Comparison of ENCODE assay signal across 8 cellular contexts in genomic region chr2:151051584-151052220, GRCh38.
DNase-seq lines count a peak whose midpoint lies in the region; ATAC-seq and TF ChIP-seq lines count a peak whose summit lies in the region.

No MANE protein-coding gene starts in this region.

- H3K27ac ChIP-seq in CD8-positive, alpha-beta T cell (ENCODE audit: low read depth, low read length), result no peak overlapping the region
- H3K27ac ChIP-seq in VCaP, result no peak overlapping the region

- TF ChIP-seq CTCF in CD8-positive, alpha-beta T cell (IDR thresholded peaks at IDR 0.05), result peak; percentile 79
- peak; percentile 87 for TF ChIP-seq CTCF in VCaP (conservative IDR thresholded peaks at IDR 0.05)
- peak; percentile 87 for TF ChIP-seq CTCF in fibroblast of villous mesenchyme (IDR thresholded peaks at IDR 0.05; ENCODE audit: insufficient read depth, low read depth, low read length)
- TF ChIP-seq CTCF in progenitor cell of endocrine pancreas (IDR thresholded peaks at IDR 0.05; ENCODE audit: unreplicated experiment), result peak; percentile 79

- H3K4me3 ChIP-seq in CD8-positive, alpha-beta T cell (ENCODE audit: low read depth, low read length), result no peak overlapping the region
- H3K4me3 ChIP-seq in fibroblast of villous mesenchyme (ENCODE audit: low read depth, low read length), result no peak overlapping the region

- H3K9me3 ChIP-seq in CD8-positive, alpha-beta T cell (ENCODE audit: low read length), result no peaks in the 10 kb centered on the region

- no peaks in the 10 kb centered on the region for H3K36me3 Mint-ChIP-seq in CD8-positive, alpha-beta T cell
- no peaks in the 10 kb centered on the region for H3K36me3 Mint-ChIP-seq in progenitor cell of endocrine pancreas (ENCODE audit: insufficient read depth)

- intact Hi-C loops in CD8-positive, alpha-beta T cell (cut with DNase I, micrococcal nuclease), result loop anchor here (1.0 kb wide), 1 partner anchor 1454 kb away; no protein-coding TSS in a partner anchor

- no peaks in the 10 kb centered on the region for H3K4me1 Mint-ChIP-seq in CD8-positive, alpha-beta T cell (ENCODE audit: low read depth)
- H3K4me1 Mint-ChIP-seq in progenitor cell of endocrine pancreas (ENCODE audit: low read depth), result peaks cover 4% of the 10 kb centered on the region

- ATAC-seq in CD8-positive, alpha-beta T cell, result no peak
- ATAC-seq in GM18517 (IDR thresholded peaks at IDR 0.05; ENCODE audit: unreplicated experiment), result peak; percentile 90
- peak; percentile 88 for ATAC-seq in HG02852 (IDR thresholded peaks at IDR 0.05; ENCODE audit: unreplicated experiment)

- no peaks in the 10 kb centered on the region for H3K9me3 Mint-ChIP-seq in CD8-positive, alpha-beta T cell
- no peaks in the 10 kb centered on the region for H3K9me3 Mint-ChIP-seq in progenitor cell of endocrine pancreas (ENCODE audit: low read depth)

- H3K27me3 Mint-ChIP-seq in CD8-positive, alpha-beta T cell (ENCODE audit: low read depth), result peaks cover 11% of the 10 kb centered on the region
- H3K27me3 Mint-ChIP-seq in progenitor cell of endocrine pancreas, result peaks cover 3% of the 10 kb centered on the region

- POLR2A ChIA-PET in CD8-positive, alpha-beta T cell (lab: Charles Lee), result no interaction called here

- no peaks in the 10 kb centered on the region for H3K27me3 ChIP-seq in CD8-positive, alpha-beta T cell (ENCODE audit: insufficient read depth, low read length)

- no peak overlapping the region for H3K27ac Mint-ChIP-seq in CD8-positive, alpha-beta T cell
- no peak overlapping the region for H3K27ac Mint-ChIP-seq in progenitor cell of endocrine pancreas

- DNase-seq in CD8-positive, alpha-beta T cell, result peak in 1 of 7 experiments; percentile 12
- DNase-seq in NCI-H1092 (lab: John Stamatoyannopoulos, UW) (peak; percentile 9), fibroblast of villous mesenchyme (ENCODE audit: low read depth) (peak; percentile 64), progenitor cell of endocrine pancreas (ENCODE audit: low spot score, unreplicated experiment) (no peak)
- no peak for DNase-seq in activated CD4-positive, CD25-positive, alpha-beta regulatory T cell treated with anti-CD3 and anti-CD28 coated beads, Interleukin-2, amount 50 U/mL, for 72 hours

- no peak overlapping the region for H3K4me3 Mint-ChIP-seq in CD8-positive, alpha-beta T cell
- H3K4me3 Mint-ChIP-seq in progenitor cell of endocrine pancreas (ENCODE audit: low read depth), result no peak overlapping the region

- H3K4me1 ChIP-seq in CD8-positive, alpha-beta T cell (ENCODE audit: insufficient read depth, low read length), result no peaks in the 10 kb centered on the region

- H3K36me3 ChIP-seq in CD8-positive, alpha-beta T cell (ENCODE audit: insufficient read depth, low read length), result no peaks in the 10 kb centered on the region

- CTCF ChIA-PET in CD8-positive, alpha-beta T cell (lab: Charles Lee), result interaction anchor here (0.6 to 3.9 kb wide), 12 partner anchors 12 to 1461 kb away, joined by 3 to 44 read pairs (median 5); no protein-coding TSS in a partner anchor

Comparison
In these comparisons a context has a peak if more than half of its experiments do, and no peak if none do; other contexts are left out.
1. DNase-seq: peak in NCI-H1092 (single experiment) and fibroblast of villous mesenchyme (single experiment); none in progenitor cell of endocrine pancreas (single experiment) and activated CD4-positive, CD25-positive, alpha-beta regulatory T cell treated with anti-CD3 and anti-CD28 coated beads, Interleukin-2, amount 50 U/mL, for 72 hours (single experiment).
2. Peak in every context shown above with its lines, with median percentiles within 50 percentile points of each other: CTCF ChIP-seq.